27 cellular contexts compared by ENCODE assay signal in the genomic region with DNA sequence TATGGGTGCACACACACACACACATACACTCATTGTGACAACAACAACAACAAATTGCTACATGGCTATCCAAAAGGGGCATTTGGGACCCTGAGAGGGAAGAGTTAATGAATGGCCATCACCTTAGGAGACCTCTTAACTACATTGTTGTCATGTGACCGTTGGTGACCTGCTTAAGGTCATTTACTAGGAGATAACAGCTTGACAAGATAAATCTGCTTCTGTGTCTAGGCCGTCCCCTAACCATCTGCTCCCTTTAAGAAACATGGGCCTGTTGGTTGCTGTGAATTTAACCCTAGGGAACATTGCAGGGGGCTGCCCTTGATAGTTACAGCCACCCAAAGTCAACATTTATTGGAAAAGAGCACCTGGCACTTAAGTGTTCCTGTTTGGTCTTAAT. TPM values are rescaled to one million over a fixed set of nuclear protein-coding genes. Genes with fewer than 3 reads are reported as not detected.
DNase-seq lines count a peak whose midpoint lies in the region; ATAC-seq and TF ChIP-seq lines count a peak whose summit lies in the region.
"Had no signal": no experiment of that assay in that cellular context is flagged by ENCODE, and none has a peak within 500 bp of the region (broad histone marks: within the 10 kb centered on the region; RNA-seq: fewer than 3 reads in every experiment).

No MANE protein-coding gene starts in this region.

- no peak for TF ChIP-seq CTCF in WERI-Rb-1 (IDR thresholded peaks at IDR 0.05; ENCODE audit: low read depth, low read length)

- intact Hi-C loops in head of caudate nucleus (cut with DNase I), result no loop called here

- no peak overlapping the region for H3K4me3 Mint-ChIP-seq in immature natural killer cell
- H3K4me3 Mint-ChIP-seq: activated CD4-positive, alpha-beta T cell treated with anti-CD3 and anti-CD28 coated beads, Interleukin-2, amount 10 ng/mL, durations not matched to agents 24 days and 14 days; activated T-cell treated with anti-CD3 and anti-CD28 coated beads, Interleukin-2, amount 50 U/mL, for 24 hours; endodermal cell; naive B cell; stimulated activated naive B cell treated with anti-CD40 and anti-IgM and Interleukin-4, amounts not matched to agents 10 μg/mL and 1 μg/mL and 100 μg/mL, for 72 hours had no signal

- ATAC-seq in HG03354 (IDR thresholded peaks at IDR 0.05; ENCODE audit: poor library complexity, severe bottlenecking, unreplicated experiment), result no peak
- ATAC-seq: left lung; stimulated activated naive B cell treated with anti-CD40 and anti-IgM and Interleukin-4, amounts not matched to agents 10 μg/mL and 1 μg/mL and 100 μg/mL, for 72 hours had no signal

- no peaks in the 10 kb centered on the region for H3K9me3 ChIP-seq in WERI-Rb-1 (ENCODE audit: severe bottlenecking)
- H3K9me3 ChIP-seq: esophagus muscularis mucosa, left lung, prostate gland, upper lobe of left lung had no signal

- H3K27me3 ChIP-seq in WERI-Rb-1 (ENCODE audit: insufficient read depth, low read depth, severe bottlenecking), result no peaks in the 10 kb centered on the region
- H3K27me3 ChIP-seq: esophagus muscularis mucosa, left lung, upper lobe of left lung had no signal

- no peak overlapping the region for H3K27ac Mint-ChIP-seq in immature natural killer cell
- H3K27ac Mint-ChIP-seq: activated CD4-positive, alpha-beta T cell treated with anti-CD3 and anti-CD28 coated beads, Interleukin-2, amount 10 ng/mL, durations not matched to agents 24 days and 14 days; activated T-cell treated with anti-CD3 and anti-CD28 coated beads, Interleukin-2, amount 50 U/mL, for 24 hours; stimulated activated naive B cell treated with anti-CD40 and anti-IgM and Interleukin-4, amounts not matched to agents 10 μg/mL and 1 μg/mL and 100 μg/mL, for 72 hours had no signal

- peak overlapping the region; percentile 70 for H3K27ac ChIP-seq in WERI-Rb-1
- H3K27ac ChIP-seq: C4-2B, esophagus muscularis mucosa, left lung, PC-9, prostate gland, upper lobe of left lung, VCaP had no signal

- DNase-seq in D341Med (ENCODE audit: low spot score), result peak; percentile 70
- DNase-seq in DMS 273 treated with DMSO at 0.1 percent for 48 hours (lab: John Stamatoyannopoulos, UW), result peak; percentile 41
- DNase-seq in NCI-H345 (lab: John Stamatoyannopoulos, UW), result peak; percentile 34
- DNase-seq in WERI-Rb-1, result peak; percentile 61
- no peak for DNase-seq in immature natural killer cell
- no peak for DNase-seq in head of caudate nucleus
- DNase-seq: activated CD4-positive, alpha-beta T cell treated with anti-CD3 and anti-CD28 coated beads, Interleukin-2, amount 10 ng/mL, durations not matched to agents 24 days and 14 days; activated gamma-delta T cell treated with Interleukin-2 at 50 U/mL for 16 hours; activated T-cell treated with anti-CD3 and anti-CD28 coated beads, Interleukin-2, amount 50 U/mL, for 24 hours; Calu3; central memory CD4-positive, alpha-beta T cell; endodermal cell; KG1; left lung; naive B cell; NCI-H2107; PC-9; Right ventricle myocardium superior; stimulated activated CD4-positive, alpha-beta T cell treated with anti-CD3 and anti-CD28 coated beads, Interleukin-15, amount 100 ng/mL, for 24 hours; stimulated activated naive B cell treated with anti-CD40 and anti-IgM and Interleukin-4, amounts not matched to agents 10 μg/mL and 1 μg/mL and 100 μg/mL, for 72 hours; T-helper 9 cell; upper lobe of left lung had no signal

- peaks cover 0 to 6% of the 10 kb centered on the region in 2 donors for H3K4me1 Mint-ChIP-seq in immature natural killer cell
- H3K4me1 Mint-ChIP-seq: activated CD4-positive, alpha-beta T cell treated with anti-CD3 and anti-CD28 coated beads, Interleukin-2, amount 10 ng/mL, durations not matched to agents 24 days and 14 days; stimulated activated naive B cell treated with anti-CD40 and anti-IgM and Interleukin-4, amounts not matched to agents 10 μg/mL and 1 μg/mL and 100 μg/mL, for 72 hours had no signal

- H3K9me3 Mint-ChIP-seq in immature natural killer cell, result no peaks in the 10 kb centered on the region
- H3K9me3 Mint-ChIP-seq: activated CD4-positive, alpha-beta T cell treated with anti-CD3 and anti-CD28 coated beads, Interleukin-2, amount 10 ng/mL, durations not matched to agents 24 days and 14 days; activated T-cell treated with anti-CD3 and anti-CD28 coated beads, Interleukin-2, amount 50 U/mL, for 24 hours; endodermal cell; naive B cell; stimulated activated naive B cell treated with anti-CD40 and anti-IgM and Interleukin-4, amounts not matched to agents 10 μg/mL and 1 μg/mL and 100 μg/mL, for 72 hours had no signal

- H3K36me3 ChIP-seq in WERI-Rb-1, result no peaks in the 10 kb centered on the region
- H3K36me3 ChIP-seq: prostate gland had no signal

- no peaks in the 10 kb centered on the region for H3K27me3 Mint-ChIP-seq in immature natural killer cell (ENCODE audit: low read depth in 3 of 3)
- H3K27me3 Mint-ChIP-seq: activated CD4-positive, alpha-beta T cell treated with anti-CD3 and anti-CD28 coated beads, Interleukin-2, amount 10 ng/mL, durations not matched to agents 24 days and 14 days; activated T-cell treated with anti-CD3 and anti-CD28 coated beads, Interleukin-2, amount 50 U/mL, for 24 hours; naive B cell; stimulated activated naive B cell treated with anti-CD40 and anti-IgM and Interleukin-4, amounts not matched to agents 10 μg/mL and 1 μg/mL and 100 μg/mL, for 72 hours had no signal

- H3K4me3 ChIP-seq in WERI-Rb-1 (ENCODE audit: low read depth, low read length), result peak overlapping the region; percentile 14; the same call in 1 of the 2 replicates
- H3K4me3 ChIP-seq: esophagus muscularis mucosa, left lung, PC-9, prostate gland, upper lobe of left lung had no signal

- H3K36me3 Mint-ChIP-seq in immature natural killer cell, result peaks cover 19 to 30% (median 23%) of the 10 kb centered on the region in 3 donors

RNA-seq across cellular contexts. Expression of a gene that starts 29.7 kb away (rescaled TPM):
- polyA plus RNA-seq in immature natural killer cell, result under 1 TPM in 1 of 3 donors, not detected in 2; 0.49 TPM

RNA-seq across cellular contexts. Expression of a gene that starts 55.1 kb away (rescaled TPM):
- polyA plus RNA-seq in immature natural killer cell, result 10 to 100 TPM; 13.1 to 16.0 (median 13.3) TPM

Comparison
In these comparisons a context has a peak if more than half of its experiments do, and no peak if none do; other contexts are left out.
1. DNase-seq: peak in D341Med (single experiment), DMS 273 treated with DMSO at 0.1 percent for 48 hours (single experiment), NCI-H345 (single experiment) and WERI-Rb-1 (single experiment); none in immature natural killer cell (0 of 3) and head of caudate nucleus (0 of 42).